Comparison of ENCODE assay signal across 22 cellular contexts in the genomic region with DNA sequence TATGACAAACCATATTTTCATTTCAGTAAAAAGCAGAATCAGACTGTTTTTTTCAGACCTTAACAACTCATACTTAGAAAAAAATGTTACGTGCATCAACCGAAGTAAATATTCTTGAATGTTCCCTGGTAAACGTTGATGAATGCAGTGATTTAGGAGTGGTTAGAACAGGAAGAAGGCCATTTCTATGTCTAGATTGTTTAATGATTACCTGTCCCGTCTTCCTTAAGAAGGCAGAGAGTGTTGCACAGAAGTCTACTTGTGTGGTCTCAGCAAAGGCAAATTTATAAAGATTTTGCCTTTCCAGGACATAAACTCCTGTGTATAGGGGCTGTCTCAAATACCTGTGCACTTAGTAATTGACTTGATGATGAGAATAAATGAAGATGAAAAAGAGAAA.
A peak's percentile ranks its signal among the peaks of the same experiment; 100 is the strongest.
DNase-seq lines count a peak whose midpoint lies in the region; ATAC-seq, FAIRE-seq and TF ChIP-seq lines count a peak whose summit lies in the region.
"Had no signal": no experiment of that assay in that cellular context is flagged by ENCODE, and none has a peak within 500 bp of the region (broad histone marks: within the 10 kb centered on the region; RNA-seq: fewer than 3 reads in every experiment).

No MANE protein-coding gene starts in this region.

- no peak for TF ChIP-seq POLR2A in A549 (IDR thresholded peaks at IDR 0.05; ENCODE audit: low read length)

- 34% methylated on average over 4 of the region's 4 CpGs for WGBS in A549 (ENCODE audit: missing lambda C conversion rate)

- H3K27me3 Mint-ChIP-seq in progenitor cell of endocrine pancreas, result no peaks in the 10 kb centered on the region

- H3K4me2 ChIP-seq in A549, result peak overlapping the region; percentile 51
- H3K4me2 ChIP-seq: SK-N-SH had no signal

- peaks cover 2% of the 10 kb centered on the region for H3K9me3 Mint-ChIP-seq in progenitor cell of endocrine pancreas (ENCODE audit: low read depth)

- H3K9ac ChIP-seq in endocrine pancreas (ENCODE audit: control insufficient read depth, insufficient read depth, low read length), result no peak overlapping the region
- H3K9ac ChIP-seq: SK-N-SH had no signal

- POLR2A ChIA-PET in A549 (lab: Yijun Ruan, JAX), result no interaction called here

- no peak for TF ChIP-seq RAD21 in A549 (conservative IDR thresholded peaks at IDR 0.05 in 1 of 2, IDR thresholded peaks at IDR 0.05 in 1 of 2)

- no peak for FAIRE-seq in A549 (lab: Jason Lieb, UNC)
- FAIRE-seq: GM12878, GM19239, K562 had no signal

- H3K4me3 ChIP-seq in A549 (no peak overlapping the region), endocrine pancreas (ENCODE audit: control insufficient read depth, insufficient read depth, low read length) (peak overlapping the region; percentile 30)
- H3K4me3 ChIP-seq: GM12878, K562 had no signal

- no peaks in the 10 kb centered on the region for H3K27me3 ChIP-seq in endocrine pancreas (ENCODE audit: control insufficient read depth, insufficient read depth, low read length)

- no peaks in the 10 kb centered on the region for H3K9me3 ChIP-seq in A549
- H3K9me3 ChIP-seq in endocrine pancreas (ENCODE audit: control insufficient read depth, low read length), result no peaks in the 10 kb centered on the region
- H3K9me3 ChIP-seq: SK-N-SH had no signal

- H3K27ac ChIP-seq in A549, result no peak overlapping the region
- H3K27ac ChIP-seq: 22Rv1 had no signal

- intact Hi-C loops in left colon (cut with DNase I, micrococcal nuclease), result no loop called here

- peaks cover 17% of the 10 kb centered on the region for H3K4me1 ChIP-seq in A549
- H3K4me1 ChIP-seq in endocrine pancreas (ENCODE audit: control insufficient read depth, insufficient read depth, low read length), result peaks cover 22% of the 10 kb centered on the region

- H3K27ac Mint-ChIP-seq in progenitor cell of endocrine pancreas, result peak overlapping the region; percentile 46
- H3K27ac Mint-ChIP-seq: CD14-positive monocyte had no signal

- H3K36me3 Mint-ChIP-seq in progenitor cell of endocrine pancreas (ENCODE audit: insufficient read depth), result no peaks in the 10 kb centered on the region

- TF ChIP-seq CTCF in A549 (IDR thresholded peaks at IDR 0.05) (no peak), progenitor cell of endocrine pancreas (IDR thresholded peaks at IDR 0.05; ENCODE audit: unreplicated experiment) (no peak)

- TF ChIP-seq EP300 in A549 (IDR thresholded peaks at IDR 0.05), result no peak

- ATAC-seq in A549 (no peak; a peak in 1 of 6 replicates), left colon (peak; percentile 89), GM18868 (IDR thresholded peaks at IDR 0.05; ENCODE audit: unreplicated experiment) (no peak)
- ATAC-seq: GM12878, HCT116, K562 had no signal

- H3K4me1 Mint-ChIP-seq in progenitor cell of endocrine pancreas (ENCODE audit: low read depth), result peaks cover 38% of the 10 kb centered on the region

- H3K36me3 ChIP-seq in endocrine pancreas (ENCODE audit: control insufficient read depth, insufficient read depth, low read length), result no peaks in the 10 kb centered on the region

- DNase-seq in A549 (ENCODE audit: low read depth in 1 of 2, low spot score in 1 of 2) (peak in 1 of 2 experiments; percentile 4), left colon (no peak), progenitor cell of endocrine pancreas (ENCODE audit: low spot score, unreplicated experiment) (no peak), D341Med (ENCODE audit: low spot score) (no peak), NCI-H2196 treated with DMSO at 0.1 percent for 48 hours (lab: John Stamatoyannopoulos, UW; ENCODE audit: unreplicated experiment) (no peak)
- no peak for DNase-seq in activated effector memory CD4-positive, alpha-beta T cell treated with Interleukin-2 at 50 U/mL for 16 hours
- DNase-seq: DMS153, GF-D8, GOT3, NCI-H1105, NCI-H2081 treated with DMSO at 0.1 percent for 48 hours, NCI-H510A treated with DMSO at 0.1 percent for 48 hours, SHP77, SK-N-SH had no signal

- CTCF ChIA-PET in A549 (lab: Yijun Ruan, JAX), result interaction anchor here (1.2 kb wide), 1 partner anchor 11 kb away, joined by 3 read pairs; no protein-coding TSS in a partner anchor

- no peak overlapping the region for H3K4me3 Mint-ChIP-seq in progenitor cell of endocrine pancreas (ENCODE audit: low read depth)
- H3K4me3 Mint-ChIP-seq: CD14-positive monocyte had no signal

TF ChIP-seq in A549, 52 proteins besides CTCF, POLR2A, EP300 and RAD21:
- no peak for TF ChIP-seq TFCP2L1 (CRISPR knock-in tag; IDR thresholded peaks at IDR 0.05)
- no peak for TF ChIP-seq JUN (IDR thresholded peaks at IDR 0.05)
- TF ChIP-seq MAZ (IDR thresholded peaks at IDR 0.05; ENCODE audit: borderline replicate concordance, low read depth, low read length), result no peak
- no peak for TF ChIP-seq HOXB13 (CRISPR knock-in tag; IDR thresholded peaks at IDR 0.05; ENCODE audit: low read depth)
- TF ChIP-seq, protein P1, sequence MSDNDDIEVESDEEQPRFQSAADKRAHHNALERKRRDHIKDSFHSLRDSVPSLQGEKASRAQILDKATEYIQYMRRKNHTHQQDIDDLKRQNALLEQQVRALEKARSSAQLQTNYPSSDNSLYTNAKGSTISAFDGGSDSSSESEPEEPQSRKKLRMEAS (IDR thresholded peaks at IDR 0.05), result no peak
- no peak for TF ChIP-seq NPAS2 (CRISPR knock-in tag; IDR thresholded peaks at IDR 0.05; ENCODE audit: borderline replicate concordance)
- no peak for TF ChIP-seq FOXS1 (CRISPR knock-in tag; IDR thresholded peaks at IDR 0.05)
- TF ChIP-seq, protein P2, sequence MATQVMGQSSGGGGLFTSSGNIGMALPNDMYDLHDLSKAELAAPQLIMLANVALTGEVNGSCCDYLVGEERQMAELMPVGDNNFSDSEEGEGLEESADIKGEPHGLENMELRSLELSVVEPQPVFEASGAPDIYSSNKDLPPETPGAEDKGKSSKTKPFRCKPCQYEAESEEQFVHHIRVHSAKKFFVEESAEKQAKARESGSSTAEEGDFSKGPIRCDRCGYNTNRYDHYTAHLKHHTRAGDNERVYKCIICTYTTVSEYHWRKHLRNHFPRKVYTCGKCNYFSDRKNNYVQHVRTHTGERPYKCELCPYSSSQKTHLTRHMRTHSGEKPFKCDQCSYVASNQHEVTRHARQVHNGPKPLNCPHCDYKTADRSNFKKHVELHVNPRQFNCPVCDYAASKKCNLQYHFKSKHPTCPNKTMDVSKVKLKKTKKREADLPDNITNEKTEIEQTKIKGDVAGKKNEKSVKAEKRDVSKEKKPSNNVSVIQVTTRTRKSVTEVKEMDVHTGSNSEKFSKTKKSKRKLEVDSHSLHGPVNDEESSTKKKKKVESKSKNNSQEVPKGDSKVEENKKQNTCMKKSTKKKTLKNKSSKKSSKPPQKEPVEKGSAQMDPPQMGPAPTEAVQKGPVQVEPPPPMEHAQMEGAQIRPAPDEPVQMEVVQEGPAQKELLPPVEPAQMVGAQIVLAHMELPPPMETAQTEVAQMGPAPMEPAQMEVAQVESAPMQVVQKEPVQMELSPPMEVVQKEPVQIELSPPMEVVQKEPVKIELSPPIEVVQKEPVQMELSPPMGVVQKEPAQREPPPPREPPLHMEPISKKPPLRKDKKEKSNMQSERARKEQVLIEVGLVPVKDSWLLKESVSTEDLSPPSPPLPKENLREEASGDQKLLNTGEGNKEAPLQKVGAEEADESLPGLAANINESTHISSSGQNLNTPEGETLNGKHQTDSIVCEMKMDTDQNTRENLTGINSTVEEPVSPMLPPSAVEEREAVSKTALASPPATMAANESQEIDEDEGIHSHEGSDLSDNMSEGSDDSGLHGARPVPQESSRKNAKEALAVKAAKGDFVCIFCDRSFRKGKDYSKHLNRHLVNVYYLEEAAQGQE (IDR thresholded peaks at IDR 0.05), result no peak
- TF ChIP-seq SREBF2 (IDR thresholded peaks at IDR 0.05), result no peak
- TF ChIP-seq, protein P3, sequence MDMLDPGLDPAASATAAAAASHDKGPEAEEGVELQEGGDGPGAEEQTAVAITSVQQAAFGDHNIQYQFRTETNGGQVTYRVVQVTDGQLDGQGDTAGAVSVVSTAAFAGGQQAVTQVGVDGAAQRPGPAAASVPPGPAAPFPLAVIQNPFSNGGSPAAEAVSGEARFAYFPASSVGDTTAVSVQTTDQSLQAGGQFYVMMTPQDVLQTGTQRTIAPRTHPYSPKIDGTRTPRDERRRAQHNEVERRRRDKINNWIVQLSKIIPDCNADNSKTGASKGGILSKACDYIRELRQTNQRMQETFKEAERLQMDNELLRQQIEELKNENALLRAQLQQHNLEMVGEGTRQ (IDR thresholded peaks at IDR 0.05), result no peak
- TF ChIP-seq RCOR1 (IDR thresholded peaks at IDR 0.05; ENCODE audit: low read depth, low read length), result no peak
- TF ChIP-seq, protein P4, sequence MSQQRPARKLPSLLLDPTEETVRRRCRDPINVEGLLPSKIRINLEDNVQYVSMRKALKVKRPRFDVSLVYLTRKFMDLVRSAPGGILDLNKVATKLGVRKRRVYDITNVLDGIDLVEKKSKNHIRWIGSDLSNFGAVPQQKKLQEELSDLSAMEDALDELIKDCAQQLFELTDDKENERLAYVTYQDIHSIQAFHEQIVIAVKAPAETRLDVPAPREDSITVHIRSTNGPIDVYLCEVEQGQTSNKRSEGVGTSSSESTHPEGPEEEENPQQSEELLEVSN (IDR thresholded peaks at IDR 0.05; ENCODE audit: borderline replicate concordance, low read depth), result no peak
- no peak for TF ChIP-seq RNF2 (IDR thresholded peaks at IDR 0.05; ENCODE audit: borderline replicate concordance, low read depth)
- no peak for TF ChIP-seq NR3C1 (IDR thresholded peaks at IDR 0.05)
- no peak for TF ChIP-seq CHD4 (IDR thresholded peaks at IDR 0.05; ENCODE audit: borderline replicate concordance)
- TF ChIP-seq, protein P5, sequence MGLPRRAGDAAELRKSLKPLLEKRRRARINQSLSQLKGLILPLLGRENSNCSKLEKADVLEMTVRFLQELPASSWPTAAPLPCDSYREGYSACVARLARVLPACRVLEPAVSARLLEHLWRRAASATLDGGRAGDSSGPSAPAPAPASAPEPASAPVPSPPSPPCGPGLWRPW (IDR thresholded peaks at IDR 0.05), result no peak
TF ChIP-seq in A549: peak in this region for 0.
